9 cellular contexts compared by ENCODE assay signal in genomic region chr4:121822047-121822446, GRCh38. TPM values are rescaled to one million over a fixed set of nuclear protein-coding genes. Genes with fewer than 3 reads are reported as not detected.
DNase-seq lines count a peak whose midpoint lies in the region; ATAC-seq, FAIRE-seq and TF ChIP-seq lines count a peak whose summit lies in the region.
"Had no signal": no experiment of that assay in that cellular context is flagged by ENCODE, and none has a peak within 500 bp of the region (broad histone marks: within the 10 kb centered on the region; RNA-seq: fewer than 3 reads in every experiment).

No MANE protein-coding gene starts in this region.

- H3K79me2 ChIP-seq in mesendoderm (ENCODE audit: control insufficient read depth, insufficient read depth, low read length), result peaks cover 19% of the 10 kb centered on the region

- peaks cover 19% of the 10 kb centered on the region for H3K4me1 ChIP-seq in CD4-positive, alpha-beta memory T cell (ENCODE audit: insufficient read depth, low read length)
- H3K4me1 ChIP-seq in HUES64 (ENCODE audit: insufficient read depth, low read length) (peaks cover 14% of the 10 kb centered on the region), mesendoderm (ENCODE audit: control insufficient read depth, low read depth, low read length) (no peaks in the 10 kb centered on the region), vagina (peaks cover 9% of the 10 kb centered on the region)

- H3K27ac Mint-ChIP-seq in CD4-positive, alpha-beta memory T cell, result peak overlapping the region in 2 of 7 donors; percentile 25 to 79
- H3K27ac Mint-ChIP-seq in activated naive CD8-positive, alpha-beta T cell treated with anti-CD3 and anti-CD28 coated beads, Interleukin-2, amount 10 ng/mL, durations not matched to agents 7 days and 5 days, result peak overlapping the region; percentile 98

- no peaks in the 10 kb centered on the region for H3K27me3 ChIP-seq in CD4-positive, alpha-beta memory T cell (ENCODE audit: insufficient read depth, low read length)
- no peaks in the 10 kb centered on the region for H3K27me3 ChIP-seq in HUES64 (ENCODE audit: insufficient read depth, low read length)
- H3K27me3 ChIP-seq in mesendoderm (ENCODE audit: insufficient read depth, low read length, poor library complexity), result no peaks in the 10 kb centered on the region
- no peaks in the 10 kb centered on the region for H3K27me3 ChIP-seq in vagina
- H3K27me3 ChIP-seq: transverse colon had no signal

- peaks cover 6 to 21% (median 15%) of the 10 kb centered on the region in 4 donors for H3K4me1 Mint-ChIP-seq in CD4-positive, alpha-beta memory T cell
- H3K4me1 Mint-ChIP-seq in activated naive CD8-positive, alpha-beta T cell treated with anti-CD3 and anti-CD28 coated beads, Interleukin-2, amount 10 ng/mL, durations not matched to agents 7 days and 5 days, result peaks cover 30% of the 10 kb centered on the region

- no peak for TF ChIP-seq POLR2A in GM12891 (IDR thresholded peaks at IDR 0.05; ENCODE audit: low read depth, low read length)
- TF ChIP-seq POLR2A in vagina (IDR thresholded peaks at IDR 0.05), result no peak

- H3K18ac ChIP-seq in mesendoderm (ENCODE audit: low read length), result no peak overlapping the region

- peak overlapping the region; percentile 99 for H3K56ac ChIP-seq in mesendoderm (ENCODE audit: low read length)

- no peak overlapping the region for H2BK120ac ChIP-seq in mesendoderm (ENCODE audit: low read depth, low read length)

- H3K27me3 Mint-ChIP-seq in CD4-positive, alpha-beta memory T cell, result no peaks in the 10 kb centered on the region
- H3K27me3 Mint-ChIP-seq in activated naive CD8-positive, alpha-beta T cell treated with anti-CD3 and anti-CD28 coated beads, Interleukin-2, amount 10 ng/mL, durations not matched to agents 7 days and 5 days, result no peaks in the 10 kb centered on the region

- no peaks in the 10 kb centered on the region for H3K9me3 ChIP-seq in CD4-positive, alpha-beta memory T cell (ENCODE audit: control insufficient read depth in 1 of 2, low read length in 2 of 2)
- no peaks in the 10 kb centered on the region for H3K9me3 ChIP-seq in HUES64 (ENCODE audit: insufficient read depth, low read depth, low read length)
- no peaks in the 10 kb centered on the region for H3K9me3 ChIP-seq in vagina
- H3K9me3 ChIP-seq: transverse colon had no signal

- no peaks in the 10 kb centered on the region for H3K36me3 ChIP-seq in CD4-positive, alpha-beta memory T cell (ENCODE audit: insufficient read depth, low read length)
- H3K36me3 ChIP-seq in HUES64 (ENCODE audit: insufficient read depth, low read length) (peaks cover 56% of the 10 kb centered on the region), mesendoderm (ENCODE audit: control insufficient read depth, insufficient read depth, low read length) (peaks cover 9% of the 10 kb centered on the region), vagina (peaks cover 0 to 4% of the 10 kb centered on the region in 2 donors)

- no peak overlapping the region for H2AK5ac ChIP-seq in mesendoderm (ENCODE audit: low read length)

- DNase-seq in CD4-positive, alpha-beta memory T cell, result no peak
- DNase-seq in activated naive CD8-positive, alpha-beta T cell treated with anti-CD3 and anti-CD28 coated beads, Interleukin-2, amount 10 ng/mL, durations not matched to agents 7 days and 5 days, result no peak
- DNase-seq in mesendoderm (no peak), GM12891 (ENCODE audit: insufficient read length, low spot score) (no peak), middle frontal gyrus (ENCODE audit: extremely low spot score, low spot score) (no peak), vagina (ENCODE audit: extremely low spot score in 2 of 2) (no peak)
- DNase-seq: transverse colon had no signal

- peak overlapping the region; percentile 53 for H3K27ac ChIP-seq in CD4-positive, alpha-beta memory T cell (ENCODE audit: low read depth, low read length)
- H3K27ac ChIP-seq in HUES64 (ENCODE audit: low read depth, low read length), result no peak overlapping the region
- no peak overlapping the region for H3K27ac ChIP-seq in mesendoderm (ENCODE audit: low read depth, low read length)
- H3K27ac ChIP-seq in vagina, result no peak overlapping the region

- H3K36me3 Mint-ChIP-seq in CD4-positive, alpha-beta memory T cell, result peaks cover under 1 to 11% of the 10 kb centered on the region in 2 donors
- peaks cover 38% of the 10 kb centered on the region for H3K36me3 Mint-ChIP-seq in activated naive CD8-positive, alpha-beta T cell treated with anti-CD3 and anti-CD28 coated beads, Interleukin-2, amount 10 ng/mL, durations not matched to agents 7 days and 5 days

- H3K4ac ChIP-seq in mesendoderm (ENCODE audit: low read depth, low read length), result no peak overlapping the region

- peak overlapping the region in 7 of 8 donors; percentile 87 to 98 (median 92) for H3K4me3 Mint-ChIP-seq in CD4-positive, alpha-beta memory T cell
- peak overlapping the region; percentile 98 for H3K4me3 Mint-ChIP-seq in activated naive CD8-positive, alpha-beta T cell treated with anti-CD3 and anti-CD28 coated beads, Interleukin-2, amount 10 ng/mL, durations not matched to agents 7 days and 5 days

- H3K9ac ChIP-seq in HUES64 (ENCODE audit: low read depth, low read length), result peak overlapping the region; percentile 93; the same call in 1 of the 2 replicates
- peak overlapping the region; percentile 98 for H3K9ac ChIP-seq in mesendoderm (ENCODE audit: low read length)

- CTCF ChIA-PET in CD4-positive, alpha-beta memory T cell (lab: Charles Lee; ENCODE audit: partially characterized antibody), result no interaction called here

- TF ChIP-seq CTCF in vagina (IDR thresholded peaks at IDR 0.05), result no peak

- POLR2A ChIA-PET in CD4-positive, alpha-beta memory T cell (lab: Charles Lee; ENCODE audit: partially characterized antibody), result interaction anchor here (5.1 kb wide), 1 partner anchor 22 kb away, joined by 56 read pairs; the partner anchor contains the start of gene EXOSC9
- POLR2A ChIA-PET in activated naive CD8-positive, alpha-beta T cell treated with anti-CD3 and anti-CD28 coated beads, Interleukin-2, amount 10 ng/mL, durations not matched to agents 7 days and 5 days (lab: Charles Lee), result interaction anchor here (1.5 to 5.4 kb wide), 2 partner anchors 21 to 48 kb away, joined by 4 to 39 read pairs; partner anchors contain the start of genes BBS7 and EXOSC9

- ATAC-seq in activated naive CD8-positive, alpha-beta T cell treated with anti-CD3 and anti-CD28 coated beads, Interleukin-2, amount 10 ng/mL, durations not matched to agents 7 days and 5 days (ENCODE audit: low read depth), result no peak
- no peak for ATAC-seq in HG03097 (IDR thresholded peaks at IDR 0.05; ENCODE audit: low FRiP score, unreplicated experiment)

- 88% methylated on average over 1 of the region's 1 CpG for WGBS in HUES64
- WGBS in mesendoderm (ENCODE audit: extremely low coverage, insufficient coverage, low lambda C conversion rate), result 100% methylated on average over 1 of the region's 1 CpG

- H3K4me3 ChIP-seq in CD4-positive, alpha-beta memory T cell (ENCODE audit: low read length in 2 of 2), result no peak overlapping the region
- peak overlapping the region; percentile 91 for H3K4me3 ChIP-seq in HUES64 (ENCODE audit: low read length)
- H3K4me3 ChIP-seq in mesendoderm (ENCODE audit: low read length), result peak overlapping the region; percentile 98
- H3K4me3 ChIP-seq in vagina, result no peak overlapping the region

- no peak overlapping the region for H3K23ac ChIP-seq in mesendoderm (ENCODE audit: low read length)

- no peaks in the 10 kb centered on the region for H3K9me3 Mint-ChIP-seq in CD4-positive, alpha-beta memory T cell
- H3K9me3 Mint-ChIP-seq in activated naive CD8-positive, alpha-beta T cell treated with anti-CD3 and anti-CD28 coated beads, Interleukin-2, amount 10 ng/mL, durations not matched to agents 7 days and 5 days, result no peaks in the 10 kb centered on the region

- intact Hi-C loops in CD4-positive, alpha-beta memory T cell (cut with micrococcal nuclease), result loop anchor here (5.0 to 10.0 kb wide), 6 partner anchors 125 to 1100 kb away; partner anchors contain the start of genes ANXA5, BBS12, BLTP1 and IL2
- intact Hi-C loops in vagina (cut with DNase I), result no loop called here

- H2BK5ac ChIP-seq in mesendoderm (ENCODE audit: low read length), result no peak overlapping the region

- H3K4me2 ChIP-seq in mesendoderm (ENCODE audit: low read length), result peak overlapping the region; percentile 98

- FAIRE-seq in GM12891 (lab: Jason Lieb, UNC), result no peak

- no peak overlapping the region for H2BK15ac ChIP-seq in mesendoderm (replicated peaks; ENCODE audit: low read depth)

- no peak overlapping the region for H4K5ac ChIP-seq in mesendoderm (ENCODE audit: low read length)

- H4K8ac ChIP-seq in mesendoderm (ENCODE audit: low read depth, low read length), result no peak overlapping the region

- peaks cover 9% of the 10 kb centered on the region for H3K79me1 ChIP-seq in mesendoderm (ENCODE audit: low read length)

RNA-seq across cellular contexts. Expression of gene CCNA2, which starts 1.6 kb away (rescaled TPM):
- 1 to 10 TPM; 1.2 to 1.4 TPM for total RNA-seq in CD4-positive, alpha-beta memory T cell
- polyA plus RNA-seq in CD4-positive, alpha-beta memory T cell, result under 1 TPM in 1 of 2 donors, not detected in 1; 0.34 TPM
- 87.6 TPM for polyA plus RNA-seq in HUES64 (2013, experiment 1 of 2)
- polyA plus RNA-seq in HUES64 (2013, experiment 2 of 2), result 92.6 TPM
- total RNA-seq in activated naive CD8-positive, alpha-beta T cell treated with anti-CD3 and anti-CD28 coated beads, Interleukin-2, amount 10 ng/mL, durations not matched to agents 7 days and 5 days, result 10 to 100 TPM; 84.8 to 86.4 TPM
- polyA plus RNA-seq in mesendoderm (2013, experiment 1 of 2), result 105 TPM
- polyA plus RNA-seq in mesendoderm (2013, experiment 2 of 2), result 105 TPM
- 29.0 TPM for polyA plus RNA-seq in GM12891 (2012; ENCODE audit: low read depth, missing spikeins)
- 5.4 TPM for total RNA-seq in vagina

RNA-seq across cellular contexts. Expression of gene EXOSC9, which starts 20.9 kb away (rescaled TPM):
- total RNA-seq in CD4-positive, alpha-beta memory T cell, result 10 to 100 TPM; 43.0 to 45.4 TPM
- 10 to 100 TPM; 40.6 to 45.1 TPM for polyA plus RNA-seq in CD4-positive, alpha-beta memory T cell
- 71.6 TPM for polyA plus RNA-seq in HUES64 (2013, experiment 1 of 2)
- polyA plus RNA-seq in HUES64 (2013, experiment 2 of 2), result 71.4 TPM
- 10 to 100 TPM; 48.1 to 50.5 TPM for total RNA-seq in activated naive CD8-positive, alpha-beta T cell treated with anti-CD3 and anti-CD28 coated beads, Interleukin-2, amount 10 ng/mL, durations not matched to agents 7 days and 5 days
- 71.2 TPM for polyA plus RNA-seq in mesendoderm (2013, experiment 1 of 2)
- polyA plus RNA-seq in mesendoderm (2013, experiment 2 of 2), result 71.5 TPM
- 51.2 TPM for polyA plus RNA-seq in GM12891 (2012; ENCODE audit: low read depth, missing spikeins)
- total RNA-seq in vagina, result 10.6 TPM

RNA-seq across cellular contexts. Expression of gene BBS7, which starts 48.2 kb away (rescaled TPM):
- 10 to 100 TPM in 1 of 2 experiments, 1 to 10 TPM in 1; 8.8 to 10.1 TPM for total RNA-seq in CD4-positive, alpha-beta memory T cell
- polyA plus RNA-seq in CD4-positive, alpha-beta memory T cell, result 1 to 10 TPM; 5.8 to 9.6 TPM
- polyA plus RNA-seq in HUES64 (2013, experiment 1 of 2), result 19.0 TPM
- polyA plus RNA-seq in HUES64 (2013, experiment 2 of 2), result 21.5 TPM
- total RNA-seq in activated naive CD8-positive, alpha-beta T cell treated with anti-CD3 and anti-CD28 coated beads, Interleukin-2, amount 10 ng/mL, durations not matched to agents 7 days and 5 days, result 10 to 100 TPM; 16.6 to 20.7 TPM
- 25.6 TPM for polyA plus RNA-seq in mesendoderm (2013, experiment 1 of 2)
- 27.0 TPM for polyA plus RNA-seq in mesendoderm (2013, experiment 2 of 2)
- 3.9 TPM for polyA plus RNA-seq in GM12891 (2012; ENCODE audit: low read depth, missing spikeins)
- 19.2 TPM for total RNA-seq in vagina

RNA-seq across cellular contexts. Expression of gene SMIM43, which starts 57.1 kb away (rescaled TPM):
- not detected for total RNA-seq in CD4-positive, alpha-beta memory T cell
- polyA plus RNA-seq in CD4-positive, alpha-beta memory T cell, result not detected
- 1.4 TPM for polyA plus RNA-seq in HUES64 (2013, experiment 1 of 2)
- 1.3 TPM for polyA plus RNA-seq in HUES64 (2013, experiment 2 of 2)
- not detected for total RNA-seq in activated naive CD8-positive, alpha-beta T cell treated with anti-CD3 and anti-CD28 coated beads, Interleukin-2, amount 10 ng/mL, durations not matched to agents 7 days and 5 days
- 0.21 TPM for polyA plus RNA-seq in mesendoderm (2013, experiment 1 of 2)
- 0.25 TPM for polyA plus RNA-seq in mesendoderm (2013, experiment 2 of 2)
- not detected for polyA plus RNA-seq in GM12891 (2012; ENCODE audit: low read depth, missing spikeins)
- total RNA-seq in vagina, result not detected

Comparison
In these comparisons a context has a peak if more than half of its experiments do, and no peak if none do; other contexts are left out.
1. H3K4me3 ChIP-seq: peak in HUES64 (single experiment) and mesendoderm (single experiment); none in CD4-positive, alpha-beta memory T cell (0 of 2) and vagina (0 of 2).
2. RNA of gene CCNA2, which starts 1.6 kb away (total RNA-seq): 84.8 to 86.4 TPM in activated naive CD8-positive, alpha-beta T cell treated with anti-CD3 and anti-CD28 coated beads, Interleukin-2, amount 10 ng/mL, durations not matched to agents 7 days and 5 days; 5.4 TPM in vagina (single experiment) and 1.2 to 1.4 TPM in CD4-positive, alpha-beta memory T cell; every median in the first group is over 10 times any median in the second.